ENCODE assay signal across 1 cellular context in genomic region chr20:17513956-17514355, GRCh38.
TF ChIP-seq lines count a peak whose summit lies in the region.

No MANE protein-coding gene starts in this region.

TF ChIP-seq in HepG2, 621 proteins besides CTCF, POLR2A, EP300 and RAD21:
- no peak for TF ChIP-seq MEIS1 (CRISPR knock-in tag; IDR thresholded peaks at IDR 0.05; ENCODE audit: borderline replicate concordance)
- peak; percentile 85 for TF ChIP-seq ZNF768 (CRISPR knock-in tag; IDR thresholded peaks at IDR 0.05)
